In genomic region chr1:40479156-40479555, GRCh38 we compare ENCODE assay signal across 15 cellular contexts. TPM values are rescaled to one million over a fixed set of nuclear protein-coding genes. Genes with fewer than 3 reads are reported as not detected.
DNase-seq lines count a peak whose midpoint lies in the region; ATAC-seq and TF ChIP-seq lines count a peak whose summit lies in the region.
"Had no signal": no experiment of that assay in that cellular context is flagged by ENCODE, and none has a peak within 500 bp of the region (broad histone marks: within the 10 kb centered on the region; RNA-seq: fewer than 3 reads in every experiment).

No MANE protein-coding gene starts in this region.

- no peaks in the 10 kb centered on the region; the same call in 1 of the 2 replicates for H3K36me3 ChIP-seq in PC-3 (ENCODE audit: low read depth, low read length)
- H3K36me3 ChIP-seq: gastrocnemius medialis had no signal

- no peaks in the 10 kb centered on the region for H3K9me2 ChIP-seq in PC-3 (replicated peaks; ENCODE audit: low read length)

- H3K4me1 ChIP-seq in PC-3 (ENCODE audit: insufficient read depth, low read length) = no peaks in the 10 kb centered on the region
- H3K4me1 ChIP-seq in right cardiac atrium (ENCODE audit: control insufficient read depth, insufficient read depth, low read length) = no peaks in the 10 kb centered on the region

- no peak for TF ChIP-seq CTCF in PC-3 (conservative IDR thresholded peaks at IDR 0.05; ENCODE audit: low read depth, low read length)

- H3K4me3 ChIP-seq in PC-3 (ENCODE audit: low read length) (no peak overlapping the region), right cardiac atrium (ENCODE audit: low read length) (no peak overlapping the region)
- H3K4me3 ChIP-seq: esophagus muscularis mucosa, gastrocnemius medialis had no signal

- H3K27me3 ChIP-seq in PC-3 (ENCODE audit: low read length) (no peaks in the 10 kb centered on the region), right cardiac atrium (ENCODE audit: control insufficient read depth, insufficient read depth) (no peaks in the 10 kb centered on the region)
- H3K27me3 ChIP-seq: esophagus muscularis mucosa had no signal

- H3K9me3 ChIP-seq in PC-3 (ENCODE audit: low read length) = peaks cover 26% of the 10 kb centered on the region
- no peaks in the 10 kb centered on the region for H3K9me3 ChIP-seq in right cardiac atrium (ENCODE audit: control insufficient read depth, low read length)

- POLR2A ChIA-PET in T-cell (lab: Charles Lee) = no interaction called here
- POLR2A ChIA-PET in PC-3 (lab: Charles Lee; ENCODE audit: unreplicated experiment) = no interaction called here

- H3K9me3 Mint-ChIP-seq in T-cell = peaks cover 9 to 31% (median 20%) of the 10 kb centered on the region in 3 donors
- H3K9me3 Mint-ChIP-seq in memory B cell = peaks cover 16% of the 10 kb centered on the region

- 88% methylated on average over 4 of the region's 4 CpGs for WGBS in right cardiac atrium

- DNase-seq in stimulated activated CD4-positive, alpha-beta T cell treated with anti-CD3 and anti-CD28 coated beads, Interleukin-1b, Interleukin-23, amount 100 ng/mL, for 48 hours = peak; percentile 5
- no peak for DNase-seq in stimulated activated CD4-positive, alpha-beta T cell treated with anti-CD3 and anti-CD28 coated beads, Interleukin-15, amount 100 ng/mL, for 24 hours
- no peak for DNase-seq in T-cell
- DNase-seq in memory B cell (ENCODE audit: low spot score in 2 of 2) = no peak
- no peak for DNase-seq in PC-3
- DNase-seq in NCI-H526 (lab: John Stamatoyannopoulos, UW) = no peak
- no peak for DNase-seq in right cardiac atrium
- DNase-seq: activated CD8-positive, alpha-beta memory T cell treated with anti-CD3 and anti-CD28 coated beads for 24 hours; effector memory CD4-positive, alpha-beta T cell; gastrocnemius medialis; hippocampal formation; KBM-7; left ventricle myocardium superior; MV-4-11 had no signal

- no TSS peak for BruUV-seq in PC-3 (replicated peaks; lab: Mats Ljungman, UMichigan)

- no peak overlapping the region for H2AFZ ChIP-seq in PC-3 (ENCODE audit: low read length)

- H3K4me1 Mint-ChIP-seq in T-cell (peaks cover 21 to 26% (median 25%) of the 10 kb centered on the region in 3 donors), memory B cell (peaks cover 12% of the 10 kb centered on the region)

- CTCF ChIA-PET in T-cell (lab: Charles Lee) = no interaction called here
- CTCF ChIA-PET in PC-3 (lab: Charles Lee) = no interaction called here

- intact Hi-C loops in PC-3 (cut with micrococcal nuclease) = no loop called here
- intact Hi-C loops in right cardiac atrium (cut with DNase I) = no loop called here

- H3K27me3 Mint-ChIP-seq in T-cell (no peaks in the 10 kb centered on the region), memory B cell (no peaks in the 10 kb centered on the region)

- H3K4me2 ChIP-seq in PC-3 (ENCODE audit: low read length) = no peak overlapping the region

- peak overlapping the region; percentile 40 to 63 for H3K27ac Mint-ChIP-seq in T-cell
- H3K27ac Mint-ChIP-seq in memory B cell = peak overlapping the region; percentile 29

- no peak overlapping the region for H3K9ac ChIP-seq in PC-3 (ENCODE audit: low read length)

- H4K20me1 ChIP-seq in PC-3 (ENCODE audit: low read length) = no peaks in the 10 kb centered on the region

- no peaks in the 10 kb centered on the region for H3F3A ChIP-seq in PC-3 (ENCODE audit: low read length, unreplicated experiment)

- H3K36me3 Mint-ChIP-seq in T-cell (peaks cover 42% of the 10 kb centered on the region), memory B cell (peaks cover 37% of the 10 kb centered on the region)

- peak overlapping the region in 2 of 3 donors; percentile 28 to 84 for H3K4me3 Mint-ChIP-seq in T-cell
- no peak overlapping the region for H3K4me3 Mint-ChIP-seq in memory B cell

- ATAC-seq in T-cell (replicated peaks in 1 of 4) = no peak
- no peak for ATAC-seq in memory B cell (ENCODE audit: low read depth)
- no peak for ATAC-seq in PC-3
- no peak for ATAC-seq in right cardiac atrium
- ATAC-seq: gastrocnemius medialis, left ventricle myocardium superior had no signal

- H3K79me2 ChIP-seq in PC-3 (ENCODE audit: low read length) = no peaks in the 10 kb centered on the region

- H3K27ac ChIP-seq in PC-3 (ENCODE audit: low read length) = no peak overlapping the region
- no peak overlapping the region for H3K27ac ChIP-seq in right cardiac atrium (ENCODE audit: low read length)
- H3K27ac ChIP-seq: esophagus muscularis mucosa, gastrocnemius medialis had no signal

RNA-seq across cellular contexts. Expression of gene ZFP69, which starts 2.1 kb away (rescaled TPM):
- 1 to 10 TPM; 3.9 to 4.5 (median 4.1) TPM for total RNA-seq in T-cell
- 0.15 TPM in 1 of 2 replicates, not detected in the other for total RNA-seq in PC-3 (2014; rRNA removed)
- total RNA-seq in right cardiac atrium = 1 to 10 TPM; 1.7 to 2.8 (median 2.4) TPM
- polyA plus RNA-seq in right cardiac atrium = 1.8 TPM

RNA-seq across cellular contexts. Expression of gene ZFP69B, which starts 28.9 kb away (rescaled TPM):
- total RNA-seq in T-cell = 10 to 100 TPM in 2 of 5 donors, 1 to 10 TPM in 3; 3.1 to 12.5 (median 7.5) TPM
- 2.5 and 3.0 TPM in 2 replicates for total RNA-seq in PC-3 (2014; rRNA removed)
- total RNA-seq in right cardiac atrium = 1 to 10 TPM in 3 of 4 donors, under 1 TPM in 1; 0.63 to 1.2 (median 1.1) TPM
- 0.29 TPM for polyA plus RNA-seq in right cardiac atrium

RNA-seq across cellular contexts. Expression of gene EXO5, which starts 29.4 kb away (rescaled TPM):
- total RNA-seq in T-cell (10 to 100 TPM in 4 of 5 donors, 1 to 10 TPM in 1; 6.9 to 12.1 (median 10.6) TPM), PC-3 (2014; rRNA removed) (6.3 and 7.4 TPM in 2 replicates), right cardiac atrium (1 to 10 TPM; 3.6 to 6.3 (median 4.8) TPM)
- 3.4 TPM for polyA plus RNA-seq in right cardiac atrium

RNA-seq across cellular contexts. Expression of gene ZNF684, which starts 52.3 kb away (rescaled TPM):
- 1 to 10 TPM; 2.4 to 6.0 (median 4.5) TPM for total RNA-seq in T-cell
- total RNA-seq in PC-3 (2014; rRNA removed) = 2.1 and 6.0 TPM in 2 replicates
- 1 to 10 TPM; 6.7 to 8.8 (median 7.7) TPM for total RNA-seq in right cardiac atrium
- 6.0 TPM for polyA plus RNA-seq in right cardiac atrium
